In genomic region chr2:31055938-31056337, GRCh38 we compare ENCODE assay signal across 33 cellular contexts.
"Had no signal": no experiment of that assay in that cellular context is flagged by ENCODE, and none has a peak within 500 bp of the region (broad histone marks: within the 10 kb centered on the region; RNA-seq: fewer than 3 reads in every experiment).

No MANE protein-coding gene starts in this region.

- H3K27ac ChIP-seq: adrenal gland, body of pancreas, brain microvascular endothelial cell, breast epithelium, coronary artery, VCaP had no signal

- H3K9me3 ChIP-seq: adrenal gland, body of pancreas, breast epithelium had no signal

- DNase-seq: activated B cell treated with CpG ODN at 0.5 μM for 24 hours; activated CD4-positive, alpha-beta memory T cell treated with anti-CD3 and anti-CD28 coated beads for 36 hours; activated CD4-positive, alpha-beta T cell treated with anti-CD3 and anti-CD28 coated beads for 4 hours; activated CD4-positive, alpha-beta T cell treated with anti-CD3 and anti-CD28 coated beads, Interleukin-2, amount 10 ng/mL, durations not matched to agents 24 days and 14 days; activated CD4-positive, alpha-beta T cell treated with anti-CD3 and anti-CD28 coated beads, Interleukin-2, amount 50 U/mL, for 1 hour; activated CD4-positive, alpha-beta T cell treated with anti-CD3 and anti-CD28 coated beads, Interleukin-2, amount 50 U/mL, for 4 hours; activated CD4-positive, CD25-positive, alpha-beta regulatory T cell treated with anti-CD3 and anti-CD28 coated beads, Interleukin-2, amount 50 U/mL, for 72 hours; activated CD8-positive, alpha-beta memory T cell treated with anti-CD3 and anti-CD28 coated beads, Interleukin-2, amount 50 U/mL, for 4 hours; activated CD8-positive, alpha-beta T cell treated with anti-CD3 and anti-CD28 coated beads for 36 hours; activated effector memory CD4-positive, alpha-beta T cell treated with anti-CD3 and anti-CD28 coated beads, Interleukin-2, amount 50 U/mL, for 16 hours; activated gamma-delta T cell treated with Interleukin-2 at 50 U/mL for 16 hours; activated naive CD4-positive, alpha-beta T cell; activated naive CD4-positive, alpha-beta T cell treated with anti-CD3 and anti-CD28 coated beads for 36 hours; activated naive CD4-positive, alpha-beta T cell treated with anti-CD3 and anti-CD28 coated beads, Interleukin-2, amount 50 U/mL, for 16 hours; activated naive CD8-positive, alpha-beta T cell treated with anti-CD3 and anti-CD28 coated beads for 36 hours; activated T-cell treated with anti-CD3 and anti-CD28 coated beads for 4 hours; activated T-cell treated with anti-CD3 and anti-CD28 coated beads, Interleukin-2, amount 50 U/mL, for 1 hour; activated T-cell treated with anti-CD3 and anti-CD28 coated beads, Interleukin-2, amount 50 U/mL, for 4 hours; activated T-cell treated with anti-CD3 and anti-CD28 coated beads, Interleukin-2, amount 50 U/mL, for 72 hours; adrenal gland; amniotic stem cell; aorta; body of pancreas; brain microvascular endothelial cell; central memory CD4-positive, alpha-beta T cell had no signal

- H3K4me3 ChIP-seq: adrenal gland, body of pancreas, breast epithelium, coronary artery had no signal

- H3K4me1 ChIP-seq: adrenal gland, breast epithelium had no signal

- FAIRE-seq: astrocyte, colon, TTC549 had no signal

- ATAC-seq: activated CD8-positive, alpha-beta T cell treated with anti-CD3 and anti-CD28 coated beads for 36 hours; activated naive CD4-positive, alpha-beta T cell treated with anti-CD3 and anti-CD28 coated beads, Interleukin-2, amount 50 U/mL, for 72 hours; activated T-cell treated with anti-CD3 and anti-CD28 coated beads, Interleukin-2, amount 50 U/mL, for 4 hours; activated T-cell treated with anti-CD3 and anti-CD28 coated beads, Interleukin-2, amount 50 U/mL, for 72 hours; activated T-helper 17 cell treated with anti-CD3 and anti-CD28 coated beads, Interleukin-2, amount 50 U/mL, for 72 hours; body of pancreas had no signal

- H3K36me3 ChIP-seq: adrenal gland, brain microvascular endothelial cell, breast epithelium had no signal

- H3K27me3 ChIP-seq: adrenal gland, body of pancreas, brain microvascular endothelial cell, breast epithelium had no signal
